In the genomic region with DNA sequence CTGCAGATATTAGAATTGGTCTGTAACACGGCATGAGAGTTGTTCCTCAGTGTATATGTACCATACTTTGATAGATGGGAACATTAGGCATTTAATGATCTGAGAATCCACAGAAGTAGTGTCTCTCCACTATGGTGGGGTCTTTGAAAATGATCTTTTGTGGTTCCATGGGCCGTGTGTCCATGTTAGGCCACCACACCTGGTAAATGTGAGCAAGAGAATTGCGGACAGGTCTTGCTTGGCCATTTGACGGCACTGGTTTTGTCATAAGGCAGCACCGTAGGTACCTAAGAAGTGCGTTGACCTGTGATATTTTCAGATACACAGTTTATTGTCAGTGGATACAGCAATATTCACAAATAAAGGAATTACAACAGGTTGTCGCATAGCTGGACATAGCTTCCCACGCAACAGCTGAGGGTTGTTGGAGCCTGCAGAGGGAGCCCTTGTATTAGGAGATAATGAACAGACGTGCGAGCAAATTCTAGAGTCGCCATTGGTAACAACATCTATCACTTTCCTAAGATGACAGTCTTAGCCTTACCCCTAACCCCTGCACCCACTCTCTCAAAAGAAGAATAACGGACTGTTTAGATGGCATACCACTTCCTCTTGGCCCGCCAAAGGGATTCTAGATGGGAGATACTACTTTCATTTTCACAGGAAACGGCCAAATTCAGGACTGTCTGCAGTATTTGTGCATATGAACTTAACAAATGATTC, we compare ENCODE assay signal across 1 cellular context.
TF ChIP-seq lines count a peak whose summit lies in the region.

No MANE protein-coding gene starts in this region.

TF ChIP-seq in HCT116, 20 proteins besides CTCF, POLR2A, EP300 and RAD21 (continued from another document):
- TF ChIP-seq REST (IDR thresholded peaks at IDR 0.05; ENCODE audit: low read depth) = no peak
TF ChIP-seq in HCT116: peak in this region for 2.
